1 cellular context compared by ENCODE assay signal in genomic region chr15:45429974-45430792, GRCh38.
A peak's percentile ranks its signal among the peaks of the same experiment; 100 is the strongest.
TF ChIP-seq lines count a peak whose summit lies in the region.

No MANE protein-coding gene starts in this region.

TF ChIP-seq in K562, 482 proteins besides CTCF, POLR2A, EP300 and RAD21 (continued from another document):
- TF ChIP-seq, protein P1, sequence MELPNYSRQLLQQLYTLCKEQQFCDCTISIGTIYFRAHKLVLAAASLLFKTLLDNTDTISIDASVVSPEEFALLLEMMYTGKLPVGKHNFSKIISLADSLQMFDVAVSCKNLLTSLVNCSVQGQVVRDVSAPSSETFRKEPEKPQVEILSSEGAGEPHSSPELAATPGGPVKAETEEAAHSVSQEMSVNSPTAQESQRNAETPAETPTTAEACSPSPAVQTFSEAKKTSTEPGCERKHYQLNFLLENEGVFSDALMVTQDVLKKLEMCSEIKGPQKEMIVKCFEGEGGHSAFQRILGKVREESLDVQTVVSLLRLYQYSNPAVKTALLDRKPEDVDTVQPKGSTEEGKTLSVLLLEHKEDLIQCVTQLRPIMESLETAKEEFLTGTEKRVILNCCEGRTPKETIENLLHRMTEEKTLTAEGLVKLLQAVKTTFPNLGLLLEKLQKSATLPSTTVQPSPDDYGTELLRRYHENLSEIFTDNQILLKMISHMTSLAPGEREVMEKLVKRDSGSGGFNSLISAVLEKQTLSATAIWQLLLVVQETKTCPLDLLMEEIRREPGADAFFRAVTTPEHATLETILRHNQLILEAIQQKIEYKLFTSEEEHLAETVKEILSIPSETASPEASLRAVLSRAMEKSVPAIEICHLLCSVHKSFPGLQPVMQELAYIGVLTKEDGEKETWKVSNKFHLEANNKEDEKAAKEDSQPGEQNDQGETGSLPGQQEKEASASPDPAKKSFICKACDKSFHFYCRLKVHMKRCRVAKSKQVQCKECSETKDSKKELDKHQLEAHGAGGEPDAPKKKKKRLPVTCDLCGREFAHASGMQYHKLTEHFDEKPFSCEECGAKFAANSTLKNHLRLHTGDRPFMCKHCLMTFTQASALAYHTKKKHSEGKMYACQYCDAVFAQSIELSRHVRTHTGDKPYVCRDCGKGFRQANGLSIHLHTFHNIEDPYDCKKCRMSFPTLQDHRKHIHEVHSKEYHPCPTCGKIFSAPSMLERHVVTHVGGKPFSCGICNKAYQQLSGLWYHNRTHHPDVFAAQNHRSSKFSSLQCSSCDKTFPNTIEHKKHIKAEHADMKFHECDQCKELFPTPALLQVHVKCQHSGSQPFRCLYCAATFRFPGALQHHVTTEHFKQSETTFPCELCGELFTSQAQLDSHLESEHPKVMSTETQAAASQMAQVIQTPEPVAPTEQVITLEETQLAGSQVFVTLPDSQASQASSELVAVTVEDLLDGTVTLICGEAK (IDR thresholded peaks at IDR 0.05) = no peak
- TF ChIP-seq, protein P1 (CRISPR knock-in tag; IDR thresholded peaks at IDR 0.05) = no peak
- 0 out of 2 replicates have a peak, but pooled peaks have one; percentile 7 for TF ChIP-seq ATF1 (CRISPR knock-in tag; IDR thresholded peaks at IDR 0.05)
- peak; percentile 65 for TF ChIP-seq ATF1 (tag; IDR thresholded peaks at IDR 0.05)
- peak; percentile 37 for TF ChIP-seq PCBP1 (IDR thresholded peaks at IDR 0.05; ENCODE audit: low read depth, low read length, poor library complexity, severe bottlenecking)
- TF ChIP-seq SIN3A (IDR thresholded peaks at IDR 0.05; ENCODE audit: borderline replicate concordance in 2 of 2, control insufficient read depth in 1 of 2, low read depth in 2 of 2, low read length in 2 of 2) = no peak
- TF ChIP-seq, protein P2, sequence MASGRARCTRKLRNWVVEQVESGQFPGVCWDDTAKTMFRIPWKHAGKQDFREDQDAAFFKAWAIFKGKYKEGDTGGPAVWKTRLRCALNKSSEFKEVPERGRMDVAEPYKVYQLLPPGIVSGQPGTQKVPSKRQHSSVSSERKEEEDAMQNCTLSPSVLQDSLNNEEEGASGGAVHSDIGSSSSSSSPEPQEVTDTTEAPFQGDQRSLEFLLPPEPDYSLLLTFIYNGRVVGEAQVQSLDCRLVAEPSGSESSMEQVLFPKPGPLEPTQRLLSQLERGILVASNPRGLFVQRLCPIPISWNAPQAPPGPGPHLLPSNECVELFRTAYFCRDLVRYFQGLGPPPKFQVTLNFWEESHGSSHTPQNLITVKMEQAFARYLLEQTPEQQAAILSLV (tag; IDR thresholded peaks at IDR 0.05) = no peak
- no peak for TF ChIP-seq BCL6 (CRISPR knock-in tag; IDR thresholded peaks at IDR 0.05)
- TF ChIP-seq BCOR (IDR thresholded peaks at IDR 0.05) = peak; percentile 38; the same call in 1 of the 2 replicates
- TF ChIP-seq RBM25 (IDR thresholded peaks at IDR 0.05; ENCODE audit: low read depth, low read length, severe bottlenecking) = peak; percentile 38
- no peak for TF ChIP-seq CCNT2 (IDR thresholded peaks at IDR 0.05; ENCODE audit: borderline replicate concordance, extremely low read depth, insufficient read length, low read depth, low read length)
- TF ChIP-seq CTCFL (IDR thresholded peaks at IDR 0.05; ENCODE audit: borderline replicate concordance, insufficient read depth, low read depth, low read length, poor library complexity, severe bottlenecking) = peak; percentile 84
- no peak for TF ChIP-seq CBX3 (IDR thresholded peaks at IDR 0.05; ENCODE audit: borderline replicate concordance in 1 of 2, low read length in 2 of 2)
- TF ChIP-seq CREB1 (IDR thresholded peaks at IDR 0.05) = peak; percentile 44; the same call in 1 of the 2 replicates
- 0 out of 2 replicates have a peak, but pooled peaks have one; percentile 21 for TF ChIP-seq CREB1 (CRISPR knock-in tag; IDR thresholded peaks at IDR 0.05)
- TF ChIP-seq PHF20 (IDR thresholded peaks at IDR 0.05; ENCODE audit: partially characterized antibody) = no peak
- TF ChIP-seq MAZ (CRISPR knock-in tag; conservative IDR thresholded peaks at IDR 0.05 in 1 of 2, IDR thresholded peaks at IDR 0.05 in 1 of 2) = peak in 1 of 2 experiments; percentile 43; a peak in 1 of 4 replicates
- no peak for TF ChIP-seq ZNF76 (CRISPR knock-in tag; IDR thresholded peaks at IDR 0.05; ENCODE audit: borderline replicate concordance)
- no peak for TF ChIP-seq SUPT5H (IDR thresholded peaks at IDR 0.05)
- TF ChIP-seq ZC3H11A (IDR thresholded peaks at IDR 0.05; ENCODE audit: low read depth, low read length) = no peak
- no peak for TF ChIP-seq MBD2 (IDR thresholded peaks at IDR 0.05; ENCODE audit: borderline replicate concordance, low read depth)
- no peak for TF ChIP-seq ZNF507 (tag; conservative IDR thresholded peaks at IDR 0.05)
- 0 out of 4 replicates have a peak, but pooled peaks of 1 of the 2 experiments have one; percentile 20 for TF ChIP-seq RCOR1 (IDR thresholded peaks at IDR 0.05; ENCODE audit: borderline replicate concordance in 1 of 2, low read depth in 2 of 2, low read length in 2 of 2)
- 0 out of 2 replicates have a peak, but pooled peaks have one; percentile 26 for TF ChIP-seq CC2D1A (IDR thresholded peaks at IDR 0.05)
- TF ChIP-seq ZNF431 (CRISPR knock-in tag; IDR thresholded peaks at IDR 0.05) = no peak
- no peak for TF ChIP-seq EHMT2 (IDR thresholded peaks at IDR 0.05)
- no peak for TF ChIP-seq CCAR2 (IDR thresholded peaks at IDR 0.05; ENCODE audit: low read depth, low read length)
- TF ChIP-seq EP400 (IDR thresholded peaks at IDR 0.05) = no peak
- no peak for TF ChIP-seq SOX6 (IDR thresholded peaks at IDR 0.05)
- TF ChIP-seq GATAD2B (IDR thresholded peaks at IDR 0.05; ENCODE audit: borderline replicate concordance) = peak; percentile 27; the same call in 1 of the 2 replicates
- peak; percentile 70 for TF ChIP-seq RB1 (IDR thresholded peaks at IDR 0.05; ENCODE audit: low read depth)
- TF ChIP-seq HCFC1 (IDR thresholded peaks at IDR 0.05; ENCODE audit: low read depth, low read length) = no peak
- no peak for TF ChIP-seq ZNF780A (CRISPR knock-in tag; IDR thresholded peaks at IDR 0.05)
- TF ChIP-seq SMARCC2 (IDR thresholded peaks at IDR 0.05; ENCODE audit: low read depth) = no peak
- TF ChIP-seq, protein P3, sequence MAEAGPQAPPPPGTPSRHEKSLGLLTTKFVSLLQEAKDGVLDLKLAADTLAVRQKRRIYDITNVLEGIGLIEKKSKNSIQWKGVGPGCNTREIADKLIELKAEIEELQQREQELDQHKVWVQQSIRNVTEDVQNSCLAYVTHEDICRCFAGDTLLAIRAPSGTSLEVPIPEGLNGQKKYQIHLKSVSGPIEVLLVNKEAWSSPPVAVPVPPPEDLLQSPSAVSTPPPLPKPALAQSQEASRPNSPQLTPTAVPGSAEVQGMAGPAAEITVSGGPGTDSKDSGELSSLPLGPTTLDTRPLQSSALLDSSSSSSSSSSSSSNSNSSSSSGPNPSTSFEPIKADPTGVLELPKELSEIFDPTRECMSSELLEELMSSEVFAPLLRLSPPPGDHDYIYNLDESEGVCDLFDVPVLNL (CRISPR knock-in tag; IDR thresholded peaks at IDR 0.05; ENCODE audit: low read depth) = no peak
- TF ChIP-seq, protein P4, sequence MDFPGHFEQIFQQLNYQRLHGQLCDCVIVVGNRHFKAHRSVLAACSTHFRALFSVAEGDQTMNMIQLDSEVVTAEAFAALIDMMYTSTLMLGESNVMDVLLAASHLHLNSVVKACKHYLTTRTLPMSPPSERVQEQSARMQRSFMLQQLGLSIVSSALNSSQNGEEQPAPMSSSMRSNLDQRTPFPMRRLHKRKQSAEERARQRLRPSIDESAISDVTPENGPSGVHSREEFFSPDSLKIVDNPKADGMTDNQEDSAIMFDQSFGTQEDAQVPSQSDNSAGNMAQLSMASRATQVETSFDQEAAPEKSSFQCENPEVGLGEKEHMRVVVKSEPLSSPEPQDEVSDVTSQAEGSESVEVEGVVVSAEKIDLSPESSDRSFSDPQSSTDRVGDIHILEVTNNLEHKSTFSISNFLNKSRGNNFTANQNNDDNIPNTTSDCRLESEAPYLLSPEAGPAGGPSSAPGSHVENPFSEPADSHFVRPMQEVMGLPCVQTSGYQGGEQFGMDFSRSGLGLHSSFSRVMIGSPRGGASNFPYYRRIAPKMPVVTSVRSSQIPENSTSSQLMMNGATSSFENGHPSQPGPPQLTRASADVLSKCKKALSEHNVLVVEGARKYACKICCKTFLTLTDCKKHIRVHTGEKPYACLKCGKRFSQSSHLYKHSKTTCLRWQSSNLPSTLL (IDR thresholded peaks at IDR 0.05) = no peak
- no peak for TF ChIP-seq ZNF696 (CRISPR knock-in tag; conservative IDR thresholded peaks at IDR 0.05)
- TF ChIP-seq THRA (IDR thresholded peaks at IDR 0.05) = no peak
- no peak for TF ChIP-seq ZNF75A (CRISPR knock-in tag; IDR thresholded peaks at IDR 0.05)
- peak; percentile 62; the same call in 1 of the 2 replicates for TF ChIP-seq SMARCA5 (IDR thresholded peaks at IDR 0.05)
- no peak for TF ChIP-seq GTF2E2 (tag; IDR thresholded peaks at IDR 0.05)
- TF ChIP-seq NR2F6 (CRISPR knock-in tag; IDR thresholded peaks at IDR 0.05) = no peak
- TF ChIP-seq JUND (IDR thresholded peaks at IDR 0.05; ENCODE audit: borderline replicate concordance, low read depth, low read length) = peak; percentile 38; the same call in 1 of the 2 replicates
- TF ChIP-seq JUND (tag; IDR thresholded peaks at IDR 0.05; ENCODE audit: borderline replicate concordance, low read depth, low read length) = no peak; the same call in 2 of the 3 replicates
- TF ChIP-seq, protein P5, sequence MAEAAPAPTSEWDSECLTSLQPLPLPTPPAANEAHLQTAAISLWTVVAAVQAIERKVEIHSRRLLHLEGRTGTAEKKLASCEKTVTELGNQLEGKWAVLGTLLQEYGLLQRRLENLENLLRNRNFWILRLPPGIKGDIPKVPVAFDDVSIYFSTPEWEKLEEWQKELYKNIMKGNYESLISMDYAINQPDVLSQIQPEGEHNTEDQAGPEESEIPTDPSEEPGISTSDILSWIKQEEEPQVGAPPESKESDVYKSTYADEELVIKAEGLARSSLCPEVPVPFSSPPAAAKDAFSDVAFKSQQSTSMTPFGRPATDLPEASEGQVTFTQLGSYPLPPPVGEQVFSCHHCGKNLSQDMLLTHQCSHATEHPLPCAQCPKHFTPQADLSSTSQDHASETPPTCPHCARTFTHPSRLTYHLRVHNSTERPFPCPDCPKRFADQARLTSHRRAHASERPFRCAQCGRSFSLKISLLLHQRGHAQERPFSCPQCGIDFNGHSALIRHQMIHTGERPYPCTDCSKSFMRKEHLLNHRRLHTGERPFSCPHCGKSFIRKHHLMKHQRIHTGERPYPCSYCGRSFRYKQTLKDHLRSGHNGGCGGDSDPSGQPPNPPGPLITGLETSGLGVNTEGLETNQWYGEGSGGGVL (CRISPR knock-in tag; IDR thresholded peaks at IDR 0.05) = no peak
- peak; percentile 70 for TF ChIP-seq XRCC5 (IDR thresholded peaks at IDR 0.05; ENCODE audit: low read depth, low read length)
